Comparison of ENCODE assay signal across 17 cellular contexts in the genomic region with DNA sequence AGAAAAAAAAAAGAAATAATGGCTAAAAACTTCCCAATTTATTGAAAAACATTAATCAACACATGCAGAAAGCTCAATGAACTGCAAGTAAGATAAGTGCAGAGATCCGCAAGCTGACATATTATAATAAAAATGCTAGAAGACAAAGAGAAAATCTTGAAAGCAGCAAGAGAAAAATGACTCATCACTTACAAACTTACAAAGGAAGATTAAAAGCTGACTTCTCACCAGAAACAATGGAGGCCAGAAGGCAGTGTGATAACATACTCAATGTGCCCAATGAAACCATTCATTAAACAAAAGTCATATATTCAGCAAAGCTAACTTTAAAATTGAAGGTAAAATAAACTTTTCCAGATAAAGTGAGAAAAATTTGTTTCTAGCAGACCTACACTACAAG.
"Had no signal": no experiment of that assay in that cellular context is flagged by ENCODE, and none has a peak within 500 bp of the region (broad histone marks: within the 10 kb centered on the region; RNA-seq: fewer than 3 reads in every experiment).

No MANE protein-coding gene starts in this region.

- H3K36me3 ChIP-seq: adrenal gland, esophagus muscularis mucosa, neutrophil, thyroid gland, vagina had no signal

- H3K4me1 ChIP-seq: adrenal gland, esophagus muscularis mucosa, thyroid gland, vagina had no signal

- H3K4me3 ChIP-seq: adrenal gland, dorsolateral prefrontal cortex, esophagus muscularis mucosa, thyroid gland, vagina had no signal

- H3K27ac ChIP-seq: adrenal gland, dorsolateral prefrontal cortex, esophagus muscularis mucosa, neutrophil, thyroid gland, vagina, VCaP had no signal

- H3K27me3 ChIP-seq: adrenal gland, esophagus muscularis mucosa, neutrophil, thyroid gland, vagina had no signal

- H3K9me3 ChIP-seq: adrenal gland, esophagus muscularis mucosa, neutrophil, thyroid gland, vagina had no signal

- ATAC-seq: activated T-cell treated with anti-CD3 and anti-CD28 coated beads, Interleukin-2, amount 50 U/mL, for 4 hours; natural killer cell; stimulated activated memory B cell treated with anti-CD40 and anti-IgM and Interleukin-4, amounts not matched to agents 10 μg/mL and 1 μg/mL and 100 μg/mL, for 72 hours had no signal

- DNase-seq: activated CD4-positive, alpha-beta T cell treated with anti-CD3 and anti-CD28 coated beads for 1 hour; activated CD4-positive, alpha-beta T cell treated with anti-CD3 and anti-CD28 coated beads, Interleukin-2, amount 50 U/mL, for 48 hours; activated effector memory CD4-positive, alpha-beta T cell treated with Interleukin-2 at 50 U/mL for 16 hours; activated T-cell treated with anti-CD3 and anti-CD28 coated beads, Interleukin-2, amount 50 U/mL, for 4 hours; adrenal gland; cerebellar nuclear complex; dorsolateral prefrontal cortex; mesendoderm; natural killer cell; retina; stimulated activated CD4-positive, alpha-beta T cell treated with anti-CD3 and anti-CD28 coated beads, Interleukin-2, amount 100 ng/mL, for 48 hours; thyroid gland had no signal
